30 cellular contexts compared by ENCODE assay signal in genomic region chr5:83586874-83587776, GRCh38.
DNase-seq lines count a peak whose midpoint lies in the region; ATAC-seq and TF ChIP-seq lines count a peak whose summit lies in the region.
"Had no signal": no experiment of that assay in that cellular context is flagged by ENCODE, and none has a peak within 500 bp of the region (broad histone marks: within the 10 kb centered on the region; RNA-seq: fewer than 3 reads in every experiment).

No MANE protein-coding gene starts in this region.

- no peak overlapping the region for H3K27ac ChIP-seq in right cardiac atrium (ENCODE audit: low read length)
- H3K27ac ChIP-seq: BLaER1, skin epidermis, stomach, thyroid gland had no signal

- TF ChIP-seq CTCF in choroid plexus epithelial cell (conservative IDR thresholded peaks at IDR 0.05; ENCODE audit: low read depth, low read length) (no peak), fibroblast of villous mesenchyme (IDR thresholded peaks at IDR 0.05; ENCODE audit: insufficient read depth, low read depth, low read length) (no peak)

- ATAC-seq in right cardiac atrium (peak; percentile 27 to 53), left ventricle myocardium superior (no peak), HG03159 (IDR thresholded peaks at IDR 0.05; ENCODE audit: unreplicated experiment) (no peak), GM18873 (IDR thresholded peaks at IDR 0.05; ENCODE audit: low FRiP score, unreplicated experiment) (no peak)
- ATAC-seq: activated naive CD4-positive, alpha-beta T cell treated with anti-CD3 and anti-CD28 coated beads, Interleukin-2, amount 50 U/mL, for 72 hours; K562; left lobe of liver; T-helper 17 cell had no signal

- H3K4me1 ChIP-seq in right cardiac atrium (ENCODE audit: control insufficient read depth, insufficient read depth, low read length): no peaks in the 10 kb centered on the region
- H3K4me1 ChIP-seq: BLaER1, stomach, thyroid gland had no signal

- no peaks in the 10 kb centered on the region for H3K27me3 Mint-ChIP-seq in activated CD4-positive, alpha-beta memory T cell treated with anti-CD3 and anti-CD28 coated beads, Interleukin-2, amount 10 ng/mL, durations not matched to agents 7 days and 5 days
- H3K27me3 Mint-ChIP-seq: dendritic cell treated with granulocyte-macrophage colony-stimulating factor and Interleukin-4, amounts not matched to agents 40 ng/mL and 50 ng/mL, for 4 days had no signal

- no peak overlapping the region for H3K27ac Mint-ChIP-seq in activated CD4-positive, alpha-beta memory T cell treated with anti-CD3 and anti-CD28 coated beads, Interleukin-2, amount 10 ng/mL, durations not matched to agents 7 days and 5 days
- H3K27ac Mint-ChIP-seq: activated naive CD4-positive, alpha-beta T cell treated with anti-CD3 and anti-CD28 coated beads, Interleukin-2, amount 50 U/mL, for 72 hours; dendritic cell treated with granulocyte-macrophage colony-stimulating factor and Interleukin-4, amounts not matched to agents 40 ng/mL and 50 ng/mL, for 4 days; H9; T-helper 17 cell had no signal

- no peak for DNase-seq in right cardiac atrium
- no peak for DNase-seq in left ventricle myocardium superior
- peak; percentile 40 for DNase-seq in choroid plexus epithelial cell (ENCODE audit: low read depth)
- peak; percentile 83 for DNase-seq in fibroblast of villous mesenchyme (ENCODE audit: low read depth)
- no peak for DNase-seq in activated CD4-positive, alpha-beta memory T cell treated with anti-CD3 and anti-CD28 coated beads, Interleukin-2, amount 10 ng/mL, durations not matched to agents 7 days and 5 days
- no peak for DNase-seq in SKM-1 (lab: John Stamatoyannopoulos, UW; ENCODE audit: unreplicated experiment)
- DNase-seq: activated CD4-positive, alpha-beta T cell treated with anti-CD3 and anti-CD28 coated beads for 1 hour; activated T-cell treated with anti-CD3 and anti-CD28 coated beads for 4 hours; caudate nucleus; DMS153; GDM1; H9; mesendoderm; NCI-H2029 treated with DMSO at 0.1 percent for 48 hours; NCI-H345; NCI-H748 treated with DMSO at 0.1 percent for 48 hours; RPMI8226; stimulated activated CD4-positive, alpha-beta T cell treated with anti-CD3 and anti-CD28 coated beads, Interleukin-1b, Interleukin-23, amount 100 ng/mL, for 48 hours; stimulated activated CD8-positive, alpha-beta memory T cell treated with anti-CD3 and anti-CD28 coated beads, Interleukin-4, amount 100 ng/mL, for 48 hours; stomach; T-helper 17 cell; thyroid gland had no signal

- no peaks in the 10 kb centered on the region for H3K9me3 ChIP-seq in right cardiac atrium (ENCODE audit: control insufficient read depth, low read length)
- H3K9me3 ChIP-seq: BLaER1, stomach, thyroid gland had no signal

- WGBS in right cardiac atrium: 53% methylated on average over 3 of the region's 3 CpGs

- H3K36me3 Mint-ChIP-seq in activated CD4-positive, alpha-beta memory T cell treated with anti-CD3 and anti-CD28 coated beads, Interleukin-2, amount 10 ng/mL, durations not matched to agents 7 days and 5 days (ENCODE audit: low read depth): no peaks in the 10 kb centered on the region
- H3K36me3 Mint-ChIP-seq: activated naive CD4-positive, alpha-beta T cell treated with anti-CD3 and anti-CD28 coated beads, Interleukin-2, amount 50 U/mL, for 72 hours had no signal

- intact Hi-C loops in right cardiac atrium (cut with DNase I) (no loop called here), left ventricle myocardium superior (cut with micrococcal nuclease) (no loop called here)

- no peaks in the 10 kb centered on the region for H3K4me1 Mint-ChIP-seq in activated CD4-positive, alpha-beta memory T cell treated with anti-CD3 and anti-CD28 coated beads, Interleukin-2, amount 10 ng/mL, durations not matched to agents 7 days and 5 days
- H3K4me1 Mint-ChIP-seq: H9, T-helper 17 cell had no signal

- CTCF ChIA-PET in activated CD4-positive, alpha-beta memory T cell treated with anti-CD3 and anti-CD28 coated beads, Interleukin-2, amount 10 ng/mL, durations not matched to agents 7 days and 5 days (lab: Charles Lee): no interaction called here

- POLR2A ChIA-PET in activated CD4-positive, alpha-beta memory T cell treated with anti-CD3 and anti-CD28 coated beads, Interleukin-2, amount 10 ng/mL, durations not matched to agents 7 days and 5 days (lab: Charles Lee): no interaction called here

- no peak overlapping the region for H3K4me3 Mint-ChIP-seq in activated CD4-positive, alpha-beta memory T cell treated with anti-CD3 and anti-CD28 coated beads, Interleukin-2, amount 10 ng/mL, durations not matched to agents 7 days and 5 days
- H3K4me3 Mint-ChIP-seq: dendritic cell treated with granulocyte-macrophage colony-stimulating factor and Interleukin-4, amounts not matched to agents 40 ng/mL and 50 ng/mL, for 4 days; H9; T-helper 17 cell had no signal

- no peak overlapping the region for H3K4me3 ChIP-seq in right cardiac atrium (ENCODE audit: low read length)
- H3K4me3 ChIP-seq in choroid plexus epithelial cell (ENCODE audit: low read depth, low read length): no peak overlapping the region
- H3K4me3 ChIP-seq in fibroblast of villous mesenchyme (ENCODE audit: low read depth, low read length): no peak overlapping the region
- H3K4me3 ChIP-seq: BLaER1, K562, skin epidermis, stomach, thyroid gland had no signal

- H3K27me3 ChIP-seq in right cardiac atrium (ENCODE audit: control insufficient read depth, insufficient read depth): no peaks in the 10 kb centered on the region
- H3K27me3 ChIP-seq: BLaER1, stomach, thyroid gland had no signal

- H3K9me3 Mint-ChIP-seq in activated CD4-positive, alpha-beta memory T cell treated with anti-CD3 and anti-CD28 coated beads, Interleukin-2, amount 10 ng/mL, durations not matched to agents 7 days and 5 days: no peaks in the 10 kb centered on the region
- H3K9me3 Mint-ChIP-seq: activated naive CD4-positive, alpha-beta T cell treated with anti-CD3 and anti-CD28 coated beads, Interleukin-2, amount 50 U/mL, for 72 hours; dendritic cell treated with granulocyte-macrophage colony-stimulating factor and Interleukin-4, amounts not matched to agents 40 ng/mL and 50 ng/mL, for 4 days; H9 had no signal

Comparison
In these comparisons a context has a peak if more than half of its experiments do, and no peak if none do; other contexts are left out.
1. ATAC-seq: peak in right cardiac atrium (2 of 2); none in left ventricle myocardium superior (single experiment), HG03159 (single experiment) and GM18873 (single experiment).
2. DNase-seq: peak in choroid plexus epithelial cell (single experiment) and fibroblast of villous mesenchyme (single experiment); none in right cardiac atrium (0 of 3), left ventricle myocardium superior (single experiment), activated CD4-positive, alpha-beta memory T cell treated with anti-CD3 and anti-CD28 coated beads, Interleukin-2, amount 10 ng/mL, durations not matched to agents 7 days and 5 days (single experiment) and SKM-1 (single experiment).